Comparison of ENCODE assay signal across 1 cellular context in the genomic region with DNA sequence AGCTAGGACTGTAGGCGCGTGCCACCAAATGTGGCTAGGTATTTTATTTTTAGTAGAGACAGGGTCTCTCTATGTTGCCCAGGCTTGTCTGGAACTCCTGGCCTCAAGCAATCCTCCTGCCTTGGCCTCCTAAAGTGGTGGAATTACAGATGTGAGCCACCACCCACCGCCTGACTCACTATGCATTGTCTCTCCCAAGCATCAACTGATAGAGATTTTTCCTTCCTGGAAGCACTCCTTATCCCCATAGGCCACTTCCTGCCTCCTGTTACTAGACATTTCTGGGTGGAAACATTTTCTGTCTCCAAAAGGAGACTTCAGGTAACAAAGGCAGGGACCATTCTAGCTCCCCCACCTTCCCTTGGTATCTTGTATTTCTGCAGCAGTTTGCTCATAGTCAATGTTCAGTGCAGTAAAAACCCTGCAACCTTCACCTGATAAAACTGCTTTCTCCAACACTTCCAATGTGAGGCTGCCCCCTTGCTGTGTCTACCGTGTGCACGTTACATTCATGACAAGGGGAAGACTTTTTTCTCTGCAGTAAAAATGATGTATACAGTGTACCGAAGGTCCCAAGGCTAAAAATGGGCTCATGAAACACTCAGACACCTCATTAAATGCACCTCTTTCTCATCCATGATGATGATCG.
A peak's percentile ranks its signal among the peaks of the same experiment; 100 is the strongest.
TF ChIP-seq lines count a peak whose summit lies in the region.

No MANE protein-coding gene starts in this region.

TF ChIP-seq in K562, 482 proteins besides CTCF, POLR2A, EP300 and RAD21:
- TF ChIP-seq ZNF134 (CRISPR knock-in tag; conservative IDR thresholded peaks at IDR 0.05) = peak; percentile 85
- TF ChIP-seq HCFC1 (IDR thresholded peaks at IDR 0.05; ENCODE audit: low read depth, low read length) = no peak
